In genomic region chr4:148345509-148345908, GRCh38 we compare ENCODE assay signal across 34 cellular contexts.
"Had no signal": no experiment of that assay in that cellular context is flagged by ENCODE, and none has a peak within 500 bp of the region (broad histone marks: within the 10 kb centered on the region; RNA-seq: fewer than 3 reads in every experiment).

No MANE protein-coding gene starts in this region.

- H3K4me1 Mint-ChIP-seq: activated B cell treated with CpG ODN at 0.5 μM for 24 hours had no signal

- H3K4me3 Mint-ChIP-seq: activated B cell treated with CpG ODN at 0.5 μM for 24 hours; activated CD8-positive, alpha-beta T cell treated with anti-CD3 and anti-CD28 coated beads for 36 hours; activated naive CD8-positive, alpha-beta T cell; activated T-cell treated with anti-CD3 and anti-CD28 coated beads, Interleukin-2, amount 50 U/mL, for 4 hours; activated T-helper 17 cell treated with anti-CD3 and anti-CD28 coated beads, Interleukin-2, amount 50 U/mL, for 72 hours; central memory CD8-positive, alpha-beta T cell; effector memory CD8-positive, alpha-beta T cell; T-helper 17 cell; T-helper 2 cell treated with Interferon-gamma antibody and Interleukin-4, amounts not matched to agents 5 μg/mL and 100 μg/mL, for 36 hours had no signal

- H3K36me3 ChIP-seq: brain microvascular endothelial cell, esophagus muscularis mucosa, gastrocnemius medialis, WERI-Rb-1 had no signal

- H3K27ac Mint-ChIP-seq: activated B cell treated with CpG ODN at 0.5 μM for 24 hours; activated CD8-positive, alpha-beta T cell treated with anti-CD3 and anti-CD28 coated beads for 36 hours; activated T-helper 17 cell treated with anti-CD3 and anti-CD28 coated beads, Interleukin-2, amount 50 U/mL, for 72 hours; effector memory CD8-positive, alpha-beta T cell; T-helper 17 cell; T-helper 2 cell treated with Interferon-gamma antibody and Interleukin-4, amounts not matched to agents 5 μg/mL and 100 μg/mL, for 36 hours had no signal

- H3K4me1 ChIP-seq: foreskin keratinocyte had no signal

- FAIRE-seq: astrocyte, colon had no signal

- DNase-seq: activated B cell treated with CpG ODN at 0.5 μM for 24 hours; activated CD4-positive, alpha-beta T cell treated with anti-CD3 and anti-CD28 coated beads for 48 hours; activated CD4-positive, alpha-beta T cell treated with anti-CD3 and anti-CD28 coated beads, Interleukin-2, amount 50 U/mL, for 1 hour; activated CD4-positive, alpha-beta T cell treated with anti-CD3 and anti-CD28 coated beads, Interleukin-2, amount 50 U/mL, for 48 hours; activated CD8-positive, alpha-beta memory T cell treated with anti-CD3 and anti-CD28 coated beads for 24 hours; activated CD8-positive, alpha-beta T cell treated with anti-CD3 and anti-CD28 coated beads for 36 hours; activated effector memory CD4-positive, alpha-beta T cell treated with Interleukin-2 at 50 U/mL for 16 hours; activated gamma-delta T cell treated with Interleukin-2 at 50 U/mL for 16 hours; activated naive CD4-positive, alpha-beta T cell treated with anti-CD3 and anti-CD28 coated beads, Interleukin-2, amount 50 U/mL, for 16 hours; activated naive CD4-positive, alpha-beta T cell treated with Interleukin-2 at 50 U/mL for 16 hours; activated T-cell treated with anti-CD3 and anti-CD28 coated beads, Interleukin-2, amount 50 U/mL, for 4 hours; amniotic stem cell; anterior cingulate cortex; brain microvascular endothelial cell; cortex of kidney; dermis blood vessel endothelial cell; effector CD4-positive, alpha-beta T cell; effector memory CD8-positive, alpha-beta T cell; erythroblast; foreskin keratinocyte; gastrocnemius medialis; glutamatergic neuron; T-helper 1 cell; T-helper 17 cell; T1000; WERI-Rb-1 had no signal

- H3K27ac ChIP-seq: brain microvascular endothelial cell, esophagus muscularis mucosa, foreskin keratinocyte, gastrocnemius medialis, WERI-Rb-1 had no signal

- H3K9me3 Mint-ChIP-seq: activated CD8-positive, alpha-beta T cell treated with anti-CD3 and anti-CD28 coated beads for 36 hours; central memory CD8-positive, alpha-beta T cell; effector memory CD8-positive, alpha-beta T cell; T-helper 2 cell treated with Interferon-gamma antibody and Interleukin-4, amounts not matched to agents 5 μg/mL and 100 μg/mL, for 36 hours had no signal

- H3K9me3 ChIP-seq: esophagus muscularis mucosa, gastrocnemius medialis had no signal

- H3K27me3 ChIP-seq: brain microvascular endothelial cell, esophagus muscularis mucosa, foreskin keratinocyte, gastrocnemius medialis had no signal

- ATAC-seq: activated CD4-positive, CD25-positive, alpha-beta regulatory T cell treated with anti-CD3 and anti-CD28 coated beads, Interleukin-2, amount 50 U/mL, for 24 hours; activated CD8-positive, alpha-beta T cell treated with anti-CD3 and anti-CD28 coated beads for 36 hours; activated T-cell treated with anti-CD3 and anti-CD28 coated beads, Interleukin-2, amount 50 U/mL, for 4 hours; activated T-helper 17 cell treated with anti-CD3 and anti-CD28 coated beads, Interleukin-2, amount 50 U/mL, for 72 hours; effector memory CD8-positive, alpha-beta T cell; foreskin keratinocyte; T-helper 17 cell had no signal

- H3K27me3 Mint-ChIP-seq: activated B cell treated with CpG ODN at 0.5 μM for 24 hours; activated CD8-positive, alpha-beta T cell treated with anti-CD3 and anti-CD28 coated beads for 36 hours; activated naive CD8-positive, alpha-beta T cell; activated T-helper 17 cell treated with anti-CD3 and anti-CD28 coated beads, Interleukin-2, amount 50 U/mL, for 72 hours; central memory CD8-positive, alpha-beta T cell; effector memory CD8-positive, alpha-beta T cell; T-helper 17 cell had no signal

- H3K4me3 ChIP-seq: esophagus muscularis mucosa, gastrocnemius medialis had no signal
